In the genomic region with DNA sequence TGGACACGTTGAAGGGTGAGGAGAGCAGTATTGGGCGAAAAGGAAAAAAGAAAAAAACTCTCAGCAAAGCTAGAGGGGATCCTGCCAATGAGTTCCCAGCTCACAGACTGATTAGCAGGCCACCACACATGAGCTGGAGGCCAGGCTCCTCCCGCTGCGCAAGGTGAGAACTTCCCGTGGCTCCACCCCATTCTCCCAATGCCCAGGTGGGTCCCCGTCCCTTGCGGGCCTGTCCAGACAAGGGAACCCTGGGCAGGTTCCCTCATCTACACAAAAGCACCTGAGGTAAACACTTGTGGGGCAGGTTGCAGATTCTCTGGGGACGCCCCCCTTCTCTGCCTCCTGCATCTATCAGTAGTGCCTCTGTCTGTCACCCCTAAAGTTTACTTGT, we compare ENCODE assay signal across 1 cellular context.
TF ChIP-seq lines count a peak whose summit lies in the region.

No MANE protein-coding gene starts in this region.

TF ChIP-seq in GM23338, 12 proteins besides CTCF, POLR2A, EP300 and RAD21 (continued from another document):
- TF ChIP-seq, protein P1, sequence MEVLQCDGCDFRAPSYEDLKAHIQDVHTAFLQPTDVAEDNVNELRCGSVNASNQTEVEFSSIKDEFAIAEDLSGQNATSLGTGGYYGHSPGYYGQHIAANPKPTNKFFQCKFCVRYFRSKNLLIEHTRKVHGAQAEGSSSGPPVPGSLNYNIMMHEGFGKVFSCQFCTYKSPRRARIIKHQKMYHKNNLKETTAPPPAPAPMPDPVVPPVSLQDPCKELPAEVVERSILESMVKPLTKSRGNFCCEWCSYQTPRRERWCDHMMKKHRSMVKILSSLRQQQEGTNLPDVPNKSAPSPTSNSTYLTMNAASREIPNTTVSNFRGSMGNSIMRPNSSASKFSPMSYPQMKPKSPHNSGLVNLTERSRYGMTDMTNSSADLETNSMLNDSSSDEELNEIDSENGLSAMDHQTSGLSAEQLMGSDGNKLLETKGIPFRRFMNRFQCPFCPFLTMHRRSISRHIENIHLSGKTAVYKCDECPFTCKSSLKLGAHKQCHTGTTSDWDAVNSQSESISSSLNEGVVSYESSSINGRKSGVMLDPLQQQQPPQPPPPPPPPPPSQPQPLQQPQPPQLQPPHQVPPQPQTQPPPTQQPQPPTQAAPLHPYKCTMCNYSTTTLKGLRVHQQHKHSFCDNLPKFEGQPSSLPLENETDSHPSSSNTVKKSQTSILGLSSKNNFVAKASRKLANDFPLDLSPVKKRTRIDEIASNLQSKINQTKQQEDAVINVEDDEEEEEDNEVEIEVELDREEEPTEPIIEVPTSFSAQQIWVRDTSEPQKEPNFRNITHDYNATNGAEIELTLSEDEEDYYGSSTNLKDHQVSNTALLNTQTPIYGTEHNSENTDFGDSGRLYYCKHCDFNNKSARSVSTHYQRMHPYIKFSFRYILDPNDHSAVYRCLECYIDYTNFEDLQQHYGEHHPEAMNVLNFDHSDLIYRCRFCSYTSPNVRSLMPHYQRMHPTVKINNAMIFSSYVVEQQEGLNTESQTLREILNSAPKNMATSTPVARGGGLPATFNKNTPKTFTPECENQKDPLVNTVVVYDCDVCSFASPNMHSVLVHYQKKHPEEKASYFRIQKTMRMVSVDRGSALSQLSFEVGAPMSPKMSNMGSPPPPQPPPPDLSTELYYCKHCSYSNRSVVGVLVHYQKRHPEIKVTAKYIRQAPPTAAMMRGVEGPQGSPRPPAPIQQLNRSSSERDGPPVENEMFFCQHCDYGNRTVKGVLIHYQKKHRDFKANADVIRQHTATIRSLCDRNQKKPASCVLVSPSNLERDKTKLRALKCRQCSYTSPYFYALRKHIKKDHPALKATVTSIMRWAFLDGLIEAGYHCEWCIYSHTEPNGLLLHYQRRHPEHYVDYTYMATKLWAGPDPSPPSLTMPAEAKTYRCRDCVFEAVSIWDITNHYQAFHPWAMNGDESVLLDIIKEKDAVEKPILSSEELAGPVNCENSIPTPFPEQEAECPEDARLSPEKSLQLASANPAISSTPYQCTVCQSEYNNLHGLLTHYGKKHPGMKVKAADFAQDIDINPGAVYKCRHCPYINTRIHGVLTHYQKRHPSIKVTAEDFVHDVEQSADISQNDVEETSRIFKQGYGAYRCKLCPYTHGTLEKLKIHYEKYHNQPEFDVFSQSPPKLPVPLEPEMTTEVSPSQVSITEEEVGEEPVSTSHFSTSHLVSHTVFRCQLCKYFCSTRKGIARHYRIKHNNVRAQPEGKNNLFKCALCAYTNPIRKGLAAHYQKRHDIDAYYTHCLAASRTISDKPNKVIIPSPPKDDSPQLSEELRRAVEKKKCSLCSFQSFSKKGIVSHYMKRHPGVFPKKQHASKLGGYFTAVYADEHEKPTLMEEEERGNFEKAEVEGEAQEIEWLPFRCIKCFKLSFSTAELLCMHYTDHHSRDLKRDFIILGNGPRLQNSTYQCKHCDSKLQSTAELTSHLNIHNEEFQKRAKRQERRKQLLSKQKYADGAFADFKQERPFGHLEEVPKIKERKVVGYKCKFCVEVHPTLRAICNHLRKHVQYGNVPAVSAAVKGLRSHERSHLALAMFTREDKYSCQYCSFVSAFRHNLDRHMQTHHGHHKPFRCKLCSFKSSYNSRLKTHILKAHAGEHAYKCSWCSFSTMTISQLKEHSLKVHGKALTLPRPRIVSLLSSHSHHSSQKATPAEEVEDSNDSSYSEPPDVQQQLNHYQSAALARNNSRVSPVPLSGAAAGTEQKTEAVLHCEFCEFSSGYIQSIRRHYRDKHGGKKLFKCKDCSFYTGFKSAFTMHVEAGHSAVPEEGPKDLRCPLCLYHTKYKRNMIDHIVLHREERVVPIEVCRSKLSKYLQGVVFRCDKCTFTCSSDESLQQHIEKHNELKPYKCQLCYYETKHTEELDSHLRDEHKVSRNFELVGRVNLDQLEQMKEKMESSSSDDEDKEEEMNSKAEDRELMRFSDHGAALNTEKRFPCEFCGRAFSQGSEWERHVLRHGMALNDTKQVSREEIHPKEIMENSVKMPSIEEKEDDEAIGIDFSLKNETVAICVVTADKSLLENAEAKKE (CRISPR knock-in tag; IDR thresholded peaks at IDR 0.05): no peak
TF ChIP-seq in GM23338: peak in this region for 0.
